ENCODE assay signal across 9 cellular contexts in genomic region chr11:8090756-8091155, GRCh38. TPM values are rescaled to one million over a fixed set of nuclear protein-coding genes. Genes with fewer than 3 reads are reported as not detected.
DNase-seq lines count a peak whose midpoint lies in the region; ATAC-seq and TF ChIP-seq lines count a peak whose summit lies in the region.
"Had no signal": no experiment of that assay in that cellular context is flagged by ENCODE, and none has a peak within 500 bp of the region (broad histone marks: within the 10 kb centered on the region; RNA-seq: fewer than 3 reads in every experiment).

No MANE protein-coding gene starts in this region.

- no peaks in the 10 kb centered on the region for H3K27me3 ChIP-seq in osteoblast (ENCODE audit: insufficient read depth, low read length)

- H4K20me1 ChIP-seq in osteoblast (ENCODE audit: insufficient read depth, low read length), result peaks cover 53% of the 10 kb centered on the region

- H3K27me3 Mint-ChIP-seq in chondrocyte (ENCODE audit: low read depth), result no peaks in the 10 kb centered on the region

- DNase-seq in NCI-H2107 treated with DMSO at 0.1 percent for 48 hours (lab: John Stamatoyannopoulos, UW; ENCODE audit: unreplicated experiment) (peak; percentile 22), NCI-H2107 (lab: John Stamatoyannopoulos, UW) (no peak), NCI-H1105 treated with DMSO at 0.1 percent for 48 hours (lab: John Stamatoyannopoulos, UW) (peak; percentile 37), chondrocyte (ENCODE audit: low spot score) (no peak), osteoblast (ENCODE audit: insufficient read length, low spot score, missing footprints) (peak; percentile 95), glomerular visceral epithelial cell (ENCODE audit: extremely low spot score) (no peak), GM19240 (ENCODE audit: insufficient read length, low spot score) (no peak)

- H3K27ac Mint-ChIP-seq in chondrocyte (ENCODE audit: unreplicated experiment), result no peak overlapping the region

- peak; percentile 85 for TF ChIP-seq CTCF in chondrocyte (IDR thresholded peaks at IDR 0.05)
- TF ChIP-seq CTCF in osteoblast (IDR thresholded peaks at IDR 0.05; ENCODE audit: extremely low read depth, low read depth, low read length), result peak; percentile 78

- H3K4me3 ChIP-seq in osteoblast (ENCODE audit: insufficient read depth, low read length), result no peak overlapping the region

- H3K36me3 Mint-ChIP-seq in chondrocyte (ENCODE audit: low read depth), result peaks cover 3% of the 10 kb centered on the region
- H3K36me3 Mint-ChIP-seq: CD4-positive, alpha-beta memory T cell had no signal

- no peak overlapping the region for H3K27ac ChIP-seq in osteoblast (ENCODE audit: low read depth, low read length)

- H3K4me1 Mint-ChIP-seq in chondrocyte (ENCODE audit: low read depth), result peaks cover 6% of the 10 kb centered on the region

- peaks cover 4% of the 10 kb centered on the region for H3K36me3 ChIP-seq in osteoblast (ENCODE audit: insufficient read depth, low read length)

- no peaks in the 10 kb centered on the region for H3K9me3 Mint-ChIP-seq in chondrocyte (ENCODE audit: low read depth)
- H3K9me3 Mint-ChIP-seq: CD4-positive, alpha-beta memory T cell had no signal

- H3K4me3 Mint-ChIP-seq in chondrocyte (ENCODE audit: unreplicated experiment), result no peak overlapping the region
- H3K4me3 Mint-ChIP-seq: CD4-positive, alpha-beta memory T cell had no signal

- H3K4me1 ChIP-seq in osteoblast (ENCODE audit: insufficient read depth, low read length), result peaks cover 11% of the 10 kb centered on the region

- no peaks in the 10 kb centered on the region for H3K9me3 ChIP-seq in osteoblast (ENCODE audit: low read depth, low read length)

- no peak for ATAC-seq in GM19397 (IDR thresholded peaks at IDR 0.05; ENCODE audit: unreplicated experiment)

- no peak overlapping the region for H3K4me2 ChIP-seq in osteoblast (ENCODE audit: insufficient read depth, low read length)

- H3K79me2 ChIP-seq in osteoblast (ENCODE audit: insufficient read depth, low read length), result peaks cover 29% of the 10 kb centered on the region

- no peak overlapping the region for H2AFZ ChIP-seq in osteoblast (ENCODE audit: low read length)

RNA-seq across cellular contexts. Expression of gene TUB, which starts 9.7 kb away (rescaled TPM):
- total RNA-seq in chondrocyte (14.1 to 17.2 TPM (median 14.3 TPM) in 3 replicates), osteoblast (19.2 and 23.5 TPM in 2 replicates)

Comparison
In these comparisons a context has a peak if more than half of its experiments do, and no peak if none do; other contexts are left out.
1. DNase-seq: peak in NCI-H2107 treated with DMSO at 0.1 percent for 48 hours (single experiment), NCI-H1105 treated with DMSO at 0.1 percent for 48 hours (single experiment) and osteoblast (single experiment); none in NCI-H2107 (single experiment), chondrocyte (single experiment), glomerular visceral epithelial cell (single experiment) and GM19240 (single experiment).